Comparison of ENCODE assay signal across 8 cellular contexts in the genomic region with DNA sequence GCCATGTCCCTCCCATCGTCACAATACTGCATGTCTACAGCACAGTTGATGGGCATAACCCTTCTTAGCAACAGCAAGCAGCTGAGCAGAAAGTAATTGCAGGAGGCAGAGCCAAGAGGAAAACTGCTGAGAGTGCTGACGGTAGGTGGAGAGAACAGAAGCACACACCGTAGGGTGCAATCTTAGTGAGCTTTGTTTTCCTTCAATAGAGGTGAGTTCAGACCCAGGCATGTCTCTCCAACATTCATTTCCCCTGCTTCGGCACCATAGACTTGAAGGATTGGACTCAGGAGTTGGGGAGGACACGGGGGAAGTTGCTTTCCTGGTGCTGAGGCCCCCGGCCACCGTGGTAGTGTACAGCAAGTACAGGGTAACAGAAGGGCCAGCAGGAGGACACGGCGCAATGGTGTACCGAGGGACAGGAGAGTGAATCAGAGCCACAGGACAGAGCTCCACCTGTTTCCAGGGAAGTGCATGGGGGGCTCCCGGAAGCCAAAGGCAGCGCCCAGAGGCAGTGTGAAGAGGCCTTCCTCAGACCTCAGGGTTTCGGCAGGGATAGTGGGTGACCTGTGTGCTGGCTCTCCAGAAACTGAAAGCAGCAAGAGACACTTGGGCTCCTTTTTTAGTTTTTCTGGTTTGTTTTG. TPM values are rescaled to one million over a fixed set of nuclear protein-coding genes. Genes with fewer than 3 reads are reported as not detected.
DNase-seq lines count a peak whose midpoint lies in the region; ATAC-seq and TF ChIP-seq lines count a peak whose summit lies in the region.

No MANE protein-coding gene starts in this region.

- peak overlapping the region; percentile 79 for H3K4me3 Mint-ChIP-seq in T-helper 2 cell treated with Interferon-gamma antibody and Interleukin-4, amounts not matched to agents 5 μg/mL and 100 μg/mL, for 36 hours

- peak; percentile 34 for ATAC-seq in GM21619 (IDR thresholded peaks at IDR 0.05; ENCODE audit: unreplicated experiment)

- no peaks in the 10 kb centered on the region for H3K27me3 ChIP-seq in KMS-11 (ENCODE audit: insufficient read depth, low read depth)
- H3K27me3 ChIP-seq in BE2C, result no peaks in the 10 kb centered on the region

- no peak for TF ChIP-seq CTCF in GM12865 (IDR thresholded peaks at IDR 0.05; ENCODE audit: insufficient read depth, low read depth, low read length, missing control alignments)
- TF ChIP-seq CTCF in KMS-11 (conservative IDR thresholded peaks at IDR 0.05; ENCODE audit: low read depth, low read length), result no peak
- TF ChIP-seq CTCF in BE2C (IDR thresholded peaks at IDR 0.05; ENCODE audit: low read depth, low read length), result no peak

- H3K27ac ChIP-seq in KMS-11, result peak overlapping the region; percentile 93

- H3K27me3 Mint-ChIP-seq in T-helper 2 cell treated with Interferon-gamma antibody and Interleukin-4, amounts not matched to agents 5 μg/mL and 100 μg/mL, for 36 hours (ENCODE audit: low read depth), result no peaks in the 10 kb centered on the region

- H4K20me1 ChIP-seq in KMS-11 (ENCODE audit: insufficient read depth), result no peaks in the 10 kb centered on the region

- H2AFZ ChIP-seq in KMS-11 (ENCODE audit: low read depth), result peak overlapping the region; percentile 84

- peak overlapping the region; percentile 76 for H3K9ac ChIP-seq in KMS-11

- no peaks in the 10 kb centered on the region for H3K36me3 ChIP-seq in KMS-11 (ENCODE audit: insufficient read depth)
- H3K36me3 ChIP-seq in BE2C, result no peaks in the 10 kb centered on the region

- H3K4me1 Mint-ChIP-seq in T-helper 2 cell treated with Interferon-gamma antibody and Interleukin-4, amounts not matched to agents 5 μg/mL and 100 μg/mL, for 36 hours (ENCODE audit: low read depth), result peaks cover 21% of the 10 kb centered on the region

- H3K36me3 Mint-ChIP-seq in T-helper 2 cell treated with Interferon-gamma antibody and Interleukin-4, amounts not matched to agents 5 μg/mL and 100 μg/mL, for 36 hours (ENCODE audit: low read depth), result no peaks in the 10 kb centered on the region

- peak overlapping the region; percentile 74 for H3K4me2 ChIP-seq in KMS-11

- H3K9me3 ChIP-seq in BE2C, result no peaks in the 10 kb centered on the region

- H3K4me3 ChIP-seq in GM12865 (ENCODE audit: low read depth, low read length) (no peak overlapping the region; the same call in 1 of the 2 replicates), KMS-11 (IDR thresholded peaks at IDR 0.05; ENCODE audit: insufficient read depth, low read depth, low read length) (no peak overlapping the region), BE2C (ENCODE audit: low read depth, low read length) (no peak overlapping the region)

- no peaks in the 10 kb centered on the region for H3K79me2 ChIP-seq in KMS-11 (ENCODE audit: insufficient read depth, low read depth)

- H3K27ac Mint-ChIP-seq in T-helper 2 cell treated with Interferon-gamma antibody and Interleukin-4, amounts not matched to agents 5 μg/mL and 100 μg/mL, for 36 hours, result peak overlapping the region; percentile 93

- H3K4me1 ChIP-seq in KMS-11 (ENCODE audit: low read depth, poor library complexity, severe bottlenecking) (peaks cover 34% of the 10 kb centered on the region), BE2C (no peaks in the 10 kb centered on the region)

- H3K9me3 Mint-ChIP-seq in T-helper 2 cell treated with Interferon-gamma antibody and Interleukin-4, amounts not matched to agents 5 μg/mL and 100 μg/mL, for 36 hours, result no peaks in the 10 kb centered on the region

- DNase-seq in GM12865 (ENCODE audit: low read depth), result peak; percentile 13
- DNase-seq in T-helper 2 cell treated with Interferon-gamma antibody and Interleukin-4, amounts not matched to agents 5 μg/mL and 100 μg/mL, for 36 hours (ENCODE audit: low spot score), result peak; percentile 7
- peak; percentile 64 for DNase-seq in left kidney (ENCODE audit: low read depth, low spot score)
- DNase-seq in activated gamma-delta T cell (lab: John Stamatoyannopoulos, UW), result no peak
- no peak for DNase-seq in BE2C
- no peak for DNase-seq in effector CD8-positive, alpha-beta T cell (lab: John Stamatoyannopoulos, UW)

RNA-seq across cellular contexts. Expression of a gene that starts 36.3 kb away (rescaled TPM):
- polyA plus RNA-seq in BE2C (2012; ENCODE audit: insufficient read depth, insufficient read length, low read depth), result 149 TPM

Comparison
In these comparisons a context has a peak if more than half of its experiments do, and no peak if none do; other contexts are left out.
1. DNase-seq: peak in GM12865 (single experiment), T-helper 2 cell treated with Interferon-gamma antibody and Interleukin-4, amounts not matched to agents 5 μg/mL and 100 μg/mL, for 36 hours (single experiment) and left kidney (single experiment); none in activated gamma-delta T cell (single experiment), BE2C (single experiment) and effector CD8-positive, alpha-beta T cell (single experiment).